8 cellular contexts compared by ENCODE assay signal in genomic region chr9:100472725-100473261, GRCh38. TPM values are rescaled to one million over a fixed set of nuclear protein-coding genes. Genes with fewer than 3 reads are reported as not detected.
DNase-seq lines count a peak whose midpoint lies in the region; ATAC-seq and TF ChIP-seq lines count a peak whose summit lies in the region.

TSS of gene TMEFF1 (plus strand) at chr9:100473149. CDS start at chr9:100473545, 396 bp downstream.

- H3K4me1 ChIP-seq in BE2C, result no peaks in the 10 kb centered on the region

- TF ChIP-seq CTCF in BE2C (IDR thresholded peaks at IDR 0.05; ENCODE audit: low read depth, low read length) (0 out of 2 replicates have a peak, but pooled peaks have one; percentile 4), kidney epithelial cell (IDR thresholded peaks at IDR 0.05; ENCODE audit: insufficient read depth, low read length, poor library complexity, severe bottlenecking) (peak; percentile 21)

- TF ChIP-seq RAD21 in Ishikawa (IDR thresholded peaks at IDR 0.05; ENCODE audit: low read depth), result no peak

- H3K27me3 ChIP-seq in BE2C, result no peaks in the 10 kb centered on the region
- H3K27me3 ChIP-seq in kidney epithelial cell (ENCODE audit: control insufficient read depth, insufficient read depth, low read length), result no peaks in the 10 kb centered on the region

- ATAC-seq in GM19452 (IDR thresholded peaks at IDR 0.05; ENCODE audit: unreplicated experiment) (peak; percentile 53), GM21717 (IDR thresholded peaks at IDR 0.05; ENCODE audit: unreplicated experiment) (no peak)

- H3K27ac ChIP-seq in caudate nucleus (ENCODE audit: low read depth, low read length), result peak within 1 kb of the TSS; percentile 73

- no peak for TF ChIP-seq EP300 in Ishikawa (IDR thresholded peaks at IDR 0.05; ENCODE audit: borderline replicate concordance)

- H3K4me3 ChIP-seq in BE2C (ENCODE audit: low read depth, low read length) (peak within 1 kb of the TSS; percentile 75), kidney epithelial cell (ENCODE audit: low read depth, low read length) (peak within 1 kb of the TSS; percentile 70)

- no peaks in the 10 kb centered on the region for H3K36me3 ChIP-seq in BE2C
- H3K36me3 ChIP-seq in kidney epithelial cell (ENCODE audit: control insufficient read depth, insufficient read depth, low read length), result no peaks in the 10 kb centered on the region

- H3K9me3 ChIP-seq in BE2C, result no peaks in the 10 kb centered on the region; the same call in 1 of the 2 replicates

- DNase-seq in BE2C, result peak; percentile 84
- peak; percentile 2 for DNase-seq in T-helper 22 cell (ENCODE audit: low read depth)
- peak in 53 of 61 donors; percentile 11 to 84 (median 59) for DNase-seq in caudate nucleus (lab: John Stamatoyannopoulos, UW)
- no peak for DNase-seq in kidney epithelial cell (ENCODE audit: low read depth)
- DNase-seq in stimulated activated CD4-positive, alpha-beta T cell treated with anti-CD3 and anti-CD28 coated beads, Interleukin-2, amount 100 ng/mL, for 24 hours, result peak; percentile 39 to 70

TF ChIP-seq in Ishikawa, 13 proteins besides CTCF, POLR2A, EP300 and RAD21:
- no peak for TF ChIP-seq CREB1 (IDR thresholded peaks at IDR 0.05; ENCODE audit: low read depth)
- TF ChIP-seq MAX (IDR thresholded peaks at IDR 0.05), result peak; percentile 58

RNA-seq across cellular contexts. Expression of gene TMEFF1, which starts in this region (rescaled TPM):
- polyA plus RNA-seq in BE2C (2012; ENCODE audit: insufficient read depth, insufficient read length, low read depth), result 0.63 TPM
- 15.7 and 23.4 TPM in 2 replicates for total RNA-seq in kidney epithelial cell
